Comparison of ENCODE assay signal across 12 cellular contexts in the genomic region with DNA sequence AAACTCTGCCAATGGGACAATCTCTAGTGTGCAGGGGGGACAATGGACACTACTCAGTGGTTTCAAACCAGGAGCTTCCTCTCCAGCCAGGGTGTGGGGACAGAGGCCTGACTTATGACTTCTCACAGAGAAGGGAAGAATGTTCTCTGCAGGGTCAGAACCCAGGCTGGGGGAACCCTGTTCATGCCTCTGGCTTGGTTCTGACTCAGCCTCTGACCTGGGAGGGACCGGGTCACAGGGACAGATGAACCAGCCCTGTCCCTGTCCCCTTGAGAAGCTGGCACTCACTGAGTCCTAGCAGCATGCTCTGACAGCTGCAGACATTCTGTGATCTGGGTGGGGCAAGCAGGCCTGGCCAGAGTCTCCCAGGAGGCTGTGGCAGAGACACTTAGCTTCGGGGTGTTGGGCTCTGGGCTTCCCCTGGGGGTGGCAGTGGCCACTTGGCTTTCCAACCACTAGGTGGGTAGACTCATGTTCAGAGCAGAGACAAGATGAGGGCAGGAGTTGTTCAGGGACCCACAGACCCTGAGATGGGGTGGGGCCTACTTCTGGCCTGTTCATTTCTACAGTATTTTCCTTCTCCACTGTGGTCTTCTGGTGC. TPM values are rescaled to one million over a fixed set of nuclear protein-coding genes. Genes with fewer than 3 reads are reported as not detected.
A peak's percentile ranks its signal among the peaks of the same experiment; 100 is the strongest.
DNase-seq lines count a peak whose midpoint lies in the region; ATAC-seq and TF ChIP-seq lines count a peak whose summit lies in the region.
"Had no signal": no experiment of that assay in that cellular context is flagged by ENCODE, and none has a peak within 500 bp of the region (broad histone marks: within the 10 kb centered on the region; RNA-seq: fewer than 3 reads in every experiment).

No MANE protein-coding gene starts in this region.

- H2BK5ac ChIP-seq in mesenchymal stem cell (ENCODE audit: low read depth, low read length, poor library complexity, severe bottlenecking) = no peak overlapping the region

- no peaks in the 10 kb centered on the region for H3K27me3 Mint-ChIP-seq in activated CD4-positive, alpha-beta T cell treated with anti-CD3 and anti-CD28 coated beads, Interleukin-2, amount 10 ng/mL, durations not matched to agents 7 days and 5 days
- peaks cover 5% of the 10 kb centered on the region for H3K27me3 Mint-ChIP-seq in dendritic cell treated with granulocyte-macrophage colony-stimulating factor and Interleukin-4, amounts not matched to agents 40 ng/mL and 50 ng/mL, for 4 days

- WGBS in mesenchymal stem cell = 77% methylated on average over 2 of the region's 2 CpGs
- WGBS in transverse colon (ENCODE audit: low coverage in 1 of 2), 2 donors = 38% methylated on average over 2 of the region's 2 CpGs; no CpG with 5 or more reads in 1 of the 2 donors

- no peaks in the 10 kb centered on the region for H3K9me3 Mint-ChIP-seq in activated CD4-positive, alpha-beta T cell treated with anti-CD3 and anti-CD28 coated beads, Interleukin-2, amount 10 ng/mL, durations not matched to agents 7 days and 5 days
- no peaks in the 10 kb centered on the region for H3K9me3 Mint-ChIP-seq in dendritic cell treated with granulocyte-macrophage colony-stimulating factor and Interleukin-4, amounts not matched to agents 40 ng/mL and 50 ng/mL, for 4 days

- H3K79me1 ChIP-seq in mesenchymal stem cell (replicated peaks; ENCODE audit: low read length, poor library complexity, severe bottlenecking) = peaks cover 10% of the 10 kb centered on the region

- H3K4ac ChIP-seq in mesenchymal stem cell (ENCODE audit: low read depth in 1 of 2, low read length in 2 of 2) = peak overlapping the region; percentile 60 to 71

- peak overlapping the region; percentile 44 for H2BK15ac ChIP-seq in mesenchymal stem cell (ENCODE audit: low read depth, poor library complexity, severe bottlenecking)

- peak overlapping the region; percentile 61 for H2BK120ac ChIP-seq in mesenchymal stem cell (ENCODE audit: low read depth, low read length)

- POLR2A ChIA-PET in activated CD4-positive, alpha-beta T cell treated with anti-CD3 and anti-CD28 coated beads, Interleukin-2, amount 10 ng/mL, durations not matched to agents 7 days and 5 days (lab: Charles Lee) = no interaction called here

- H2BK12ac ChIP-seq in mesenchymal stem cell (ENCODE audit: low read length in 2 of 2) = peak overlapping the region; percentile 84 to 87

- peak overlapping the region; percentile 38 to 72 for H3K18ac ChIP-seq in mesenchymal stem cell (ENCODE audit: low read depth in 1 of 2, low read length in 2 of 2)

- no peak overlapping the region for H2AK5ac ChIP-seq in mesenchymal stem cell (ENCODE audit: low read length, severe bottlenecking)

- peak overlapping the region; percentile 4 for H4K8ac ChIP-seq in mesenchymal stem cell (ENCODE audit: low read length)

- no peak for DNase-seq in activated CD4-positive, alpha-beta T cell treated with anti-CD3 and anti-CD28 coated beads, Interleukin-2, amount 10 ng/mL, durations not matched to agents 7 days and 5 days
- DNase-seq in activated CD4-positive, alpha-beta T cell treated with anti-CD3 and anti-CD28 coated beads for 1 hour = no peak
- no peak for DNase-seq in mesenchymal stem cell
- peak; percentile 65 for DNase-seq in transverse colon
- DNase-seq: activated CD4-positive, CD25-positive, alpha-beta regulatory T cell treated with anti-CD3 and anti-CD28 coated beads, Interleukin-2, amount 50 U/mL, for 72 hours; cortex of kidney; NCI-H526 treated with DMSO at 0.1 percent for 48 hours had no signal

- H3K4me1 ChIP-seq in mesenchymal stem cell (ENCODE audit: control insufficient read depth, insufficient read depth, low read depth, low read length) = peaks cover 4% of the 10 kb centered on the region
- peaks cover 35 to 57% (median 50%) of the 10 kb centered on the region in 4 donors for H3K4me1 ChIP-seq in transverse colon

- in situ Hi-C loops in transverse colon (cut with MboI; ENCODE audit: low pct_ligation_motif_present in 1 of 4, low pct_unique_long_range_greater_than_20kb in 1 of 4, low sequenced_read_pairs in 3 of 4) = no loop called here

- peaks cover 53% of the 10 kb centered on the region for H3K4me1 Mint-ChIP-seq in activated CD4-positive, alpha-beta T cell treated with anti-CD3 and anti-CD28 coated beads, Interleukin-2, amount 10 ng/mL, durations not matched to agents 7 days and 5 days
- peaks cover 56% of the 10 kb centered on the region for H3K4me1 Mint-ChIP-seq in dendritic cell treated with granulocyte-macrophage colony-stimulating factor and Interleukin-4, amounts not matched to agents 40 ng/mL and 50 ng/mL, for 4 days (ENCODE audit: low read depth)

- H3K27ac ChIP-seq in mesenchymal stem cell (ENCODE audit: low read length, poor library complexity, severe bottlenecking) (no peak overlapping the region), transverse colon (peak overlapping the region; percentile 73 to 81 (median 77))

- no peaks in the 10 kb centered on the region for H3K27me3 ChIP-seq in mesenchymal stem cell (ENCODE audit: control insufficient read depth in 1 of 2, insufficient read depth in 1 of 2, low read length in 2 of 2)
- no peaks in the 10 kb centered on the region for H3K27me3 ChIP-seq in transverse colon

- ATAC-seq in GM18858 (IDR thresholded peaks at IDR 0.05; ENCODE audit: unreplicated experiment) (no peak), HG03439 (IDR thresholded peaks at IDR 0.05; ENCODE audit: unreplicated experiment) (no peak), HG02884 (IDR thresholded peaks at IDR 0.05; ENCODE audit: unreplicated experiment) (no peak)

- peak overlapping the region; percentile 87 for H3K27ac Mint-ChIP-seq in activated CD4-positive, alpha-beta T cell treated with anti-CD3 and anti-CD28 coated beads, Interleukin-2, amount 10 ng/mL, durations not matched to agents 7 days and 5 days
- H3K27ac Mint-ChIP-seq in dendritic cell treated with granulocyte-macrophage colony-stimulating factor and Interleukin-4, amounts not matched to agents 40 ng/mL and 50 ng/mL, for 4 days = peak overlapping the region; percentile 81

- no peak for TF ChIP-seq POLR2A in transverse colon (IDR thresholded peaks at IDR 0.05)

- H3K4me3 ChIP-seq in mesenchymal stem cell (ENCODE audit: insufficient read depth in 1 of 2, low read depth in 1 of 2, low read length in 2 of 2) (no peak overlapping the region), transverse colon (no peak overlapping the region)

- peak overlapping the region; percentile 31 for H4K91ac ChIP-seq in mesenchymal stem cell (ENCODE audit: low read length)

- peak in 1 of 5 experiments; percentile 14 for TF ChIP-seq CTCF in transverse colon (IDR thresholded peaks at IDR 0.05)

- CTCF ChIA-PET in activated CD4-positive, alpha-beta T cell treated with anti-CD3 and anti-CD28 coated beads, Interleukin-2, amount 10 ng/mL, durations not matched to agents 7 days and 5 days (lab: Charles Lee) = interaction anchor here (0.7 to 2.7 kb wide), 8 partner anchors 10 to 262 kb away, joined by 3 to 8 read pairs (median 5); a partner anchor contains a TSS

- H3K36me3 ChIP-seq in mesenchymal stem cell (ENCODE audit: control insufficient read depth in 1 of 2, insufficient read depth in 2 of 2, low read depth in 1 of 2, low read length in 2 of 2) (peaks cover 0 to 4% of the 10 kb centered on the region in 2 experiments), transverse colon (no peaks in the 10 kb centered on the region)

- H3K23ac ChIP-seq in mesenchymal stem cell (ENCODE audit: low read length in 2 of 2) = no peak overlapping the region

- TF ChIP-seq EP300 in transverse colon (IDR thresholded peaks at IDR 0.05; ENCODE audit: low read depth) = no peak

- H3K9ac ChIP-seq in mesenchymal stem cell (ENCODE audit: low read length) = no peak overlapping the region

- H3K36me3 Mint-ChIP-seq in activated CD4-positive, alpha-beta T cell treated with anti-CD3 and anti-CD28 coated beads, Interleukin-2, amount 10 ng/mL, durations not matched to agents 7 days and 5 days (ENCODE audit: low read depth) = no peaks in the 10 kb centered on the region
- H3K36me3 Mint-ChIP-seq in dendritic cell treated with granulocyte-macrophage colony-stimulating factor and Interleukin-4, amounts not matched to agents 40 ng/mL and 50 ng/mL, for 4 days (ENCODE audit: low read depth) = peaks cover under 1% of the 10 kb centered on the region

- no peak overlapping the region for H3K4me3 Mint-ChIP-seq in activated CD4-positive, alpha-beta T cell treated with anti-CD3 and anti-CD28 coated beads, Interleukin-2, amount 10 ng/mL, durations not matched to agents 7 days and 5 days
- H3K4me3 Mint-ChIP-seq in dendritic cell treated with granulocyte-macrophage colony-stimulating factor and Interleukin-4, amounts not matched to agents 40 ng/mL and 50 ng/mL, for 4 days = peak overlapping the region; percentile 17

- H3K9me3 ChIP-seq in mesenchymal stem cell (ENCODE audit: control insufficient read depth, low read length) = no peaks in the 10 kb centered on the region
- no peaks in the 10 kb centered on the region for H3K9me3 ChIP-seq in transverse colon

- intact Hi-C loops in dendritic cell treated with granulocyte-macrophage colony-stimulating factor and Interleukin-4, amounts not matched to agents 40 ng/mL and 50 ng/mL, for 4 days (cut with micrococcal nuclease) = loop anchor here (5.0 kb wide), 1 partner anchor 42 kb away; no protein-coding TSS in a partner anchor
- intact Hi-C loops in transverse colon (cut with DNase I; ENCODE audit: low total_unique reads) = no loop called here

- H2AFZ ChIP-seq in mesenchymal stem cell (ENCODE audit: low read depth, low read length) = no peak overlapping the region

- H3K14ac ChIP-seq in mesenchymal stem cell (ENCODE audit: low read length in 2 of 2) = peak overlapping the region in 1 of 2 experiments; percentile 64

- no peak overlapping the region for H3K4me2 ChIP-seq in mesenchymal stem cell (ENCODE audit: low read length, poor library complexity, severe bottlenecking)

RNA-seq across cellular contexts. Expression of a gene that starts 13.6 kb away (rescaled TPM):
- 1 to 10 TPM; 3.6 to 4.2 TPM for total RNA-seq in activated CD4-positive, alpha-beta T cell treated with anti-CD3 and anti-CD28 coated beads, Interleukin-2, amount 10 ng/mL, durations not matched to agents 7 days and 5 days
- polyA plus RNA-seq in mesenchymal stem cell (2013, experiment 1 of 2) = 19.6 TPM
- polyA plus RNA-seq in mesenchymal stem cell (2013, experiment 2 of 2) = 19.5 TPM
- total RNA-seq in transverse colon = 100 to 1,000 TPM in 3 of 4 donors, 10 to 100 TPM in 1; 97.7 to 152 (median 148) TPM

RNA-seq across cellular contexts. Expression of a gene that starts 48.2 kb away (rescaled TPM):
- not detected for total RNA-seq in activated CD4-positive, alpha-beta T cell treated with anti-CD3 and anti-CD28 coated beads, Interleukin-2, amount 10 ng/mL, durations not matched to agents 7 days and 5 days
- polyA plus RNA-seq in mesenchymal stem cell (2013, experiment 1 of 2) = not detected
- 0.01 TPM for polyA plus RNA-seq in mesenchymal stem cell (2013, experiment 2 of 2)
- total RNA-seq in transverse colon = 100 to 1,000 TPM in 2 of 4 donors, 10 to 100 TPM in 2; 18.9 to 241 (median 78.9) TPM
- polyA plus RNA-seq: AG04450 had no signal

Comparison
In these comparisons a context has a peak if more than half of its experiments do, and no peak if none do; other contexts are left out.
1. RNA of a gene that starts 13.6 kb away (total RNA-seq): 97.7 to 152 TPM in transverse colon; 3.6 to 4.2 TPM in activated CD4-positive, alpha-beta T cell treated with anti-CD3 and anti-CD28 coated beads, Interleukin-2, amount 10 ng/mL, durations not matched to agents 7 days and 5 days; every median in the first group is over 10 times any median in the second.
2. RNA of a gene that starts 48.2 kb away (total RNA-seq): 18.9 to 241 TPM in transverse colon; not detected in activated CD4-positive, alpha-beta T cell treated with anti-CD3 and anti-CD28 coated beads, Interleukin-2, amount 10 ng/mL, durations not matched to agents 7 days and 5 days; every median in the first group is over 10 times any median in the second.